11 cellular contexts compared by ENCODE assay signal in the genomic region with DNA sequence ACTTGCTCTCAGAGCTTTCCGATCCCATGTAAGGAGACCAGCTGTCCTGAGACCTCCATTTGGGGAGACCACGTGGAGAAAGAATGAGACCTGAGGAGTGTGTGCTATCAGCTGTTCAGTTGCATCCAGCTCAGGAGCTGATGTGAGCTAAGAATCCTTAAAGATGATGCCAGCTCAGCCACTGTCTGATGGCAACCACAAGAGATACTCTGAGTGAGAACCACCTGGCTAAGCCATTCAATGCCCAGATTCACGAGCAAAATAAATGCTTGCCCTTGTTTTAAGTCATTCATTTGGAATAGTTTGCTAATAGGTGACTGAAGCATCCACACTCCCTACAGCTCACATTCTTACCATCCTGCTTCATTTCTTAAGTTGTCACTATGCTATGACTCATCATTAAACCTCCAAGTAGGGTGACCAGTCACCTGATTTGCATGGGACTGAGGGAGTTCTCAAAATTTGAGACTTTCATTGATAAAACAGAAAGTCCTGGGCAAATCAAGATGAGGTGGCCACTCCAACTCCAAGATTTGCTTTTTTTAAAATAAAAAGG. TPM values are rescaled to one million over a fixed set of nuclear protein-coding genes. Genes with fewer than 3 reads are reported as not detected.
DNase-seq lines count a peak whose midpoint lies in the region; ATAC-seq and TF ChIP-seq lines count a peak whose summit lies in the region.
"Had no signal": no experiment of that assay in that cellular context is flagged by ENCODE, and none has a peak within 500 bp of the region (broad histone marks: within the 10 kb centered on the region; RNA-seq: fewer than 3 reads in every experiment).

No MANE protein-coding gene starts in this region.

- no peaks in the 10 kb centered on the region for H3K9me3 ChIP-seq in right cardiac atrium (ENCODE audit: control insufficient read depth, low read length)
- H3K9me3 ChIP-seq: left lung had no signal

- H3K4me1 Mint-ChIP-seq in nephron progenitor cell = no peaks in the 10 kb centered on the region

- H3K27ac ChIP-seq in right cardiac atrium (ENCODE audit: low read length) = no peak overlapping the region
- H3K27ac ChIP-seq: left lung had no signal

- no peaks in the 10 kb centered on the region for H3K27me3 ChIP-seq in right cardiac atrium (ENCODE audit: control insufficient read depth, insufficient read depth)
- H3K27me3 ChIP-seq: left lung had no signal

- H3K4me3 Mint-ChIP-seq in nephron progenitor cell = no peak overlapping the region
- H3K4me3 Mint-ChIP-seq: activated naive CD8-positive, alpha-beta T cell had no signal

- WGBS in right cardiac atrium = 89% methylated on average over 3 of the region's 3 CpGs

- in situ Hi-C loops in GM13976 (cut with MboI; ENCODE audit: low sequenced_read_pairs, unreplicated experiment) = no loop called here

- DNase-seq in GM13976 (ENCODE audit: low spot score) (peak; percentile 18), epithelial cell of esophagus (ENCODE audit: low read depth) (peak; percentile 42), right cardiac atrium (no peak), NCI-H526 treated with DMSO at 0.1 percent for 48 hours (lab: John Stamatoyannopoulos, UW) (no peak), NCI-H345 treated with DMSO at 0.1 percent for 48 hours (lab: John Stamatoyannopoulos, UW; ENCODE audit: unreplicated experiment) (no peak), nephron progenitor cell (no peak)
- DNase-seq: C1 segment of cervical spinal cord, left lung had no signal

- H3K4me1 ChIP-seq in right cardiac atrium (ENCODE audit: control insufficient read depth, insufficient read depth, low read length) = no peaks in the 10 kb centered on the region
- H3K4me1 ChIP-seq: left lung had no signal

- intact Hi-C loops in right cardiac atrium (cut with DNase I) = no loop called here

- TF ChIP-seq CTCF in GM13976 (IDR thresholded peaks at IDR 0.05; ENCODE audit: borderline replicate concordance, control extremely low read depth, extremely low read depth, insufficient read depth, missing control alignments) (no peak), epithelial cell of esophagus (IDR thresholded peaks at IDR 0.05; ENCODE audit: insufficient read depth, low read depth, low read length, missing control alignments) (no peak), nephron progenitor cell (IDR thresholded peaks at IDR 0.05) (no peak)

- no peaks in the 10 kb centered on the region for H3K36me3 Mint-ChIP-seq in nephron progenitor cell (ENCODE audit: low read depth)

- no peak overlapping the region for H3K4me3 ChIP-seq in epithelial cell of esophagus (ENCODE audit: low read length)
- H3K4me3 ChIP-seq in right cardiac atrium (ENCODE audit: low read length) = no peak overlapping the region
- H3K4me3 ChIP-seq: left lung had no signal

- no peak overlapping the region for H3K27ac Mint-ChIP-seq in nephron progenitor cell
- H3K27ac Mint-ChIP-seq: activated naive CD8-positive, alpha-beta T cell had no signal

- ATAC-seq in GM21526 (IDR thresholded peaks at IDR 0.05; ENCODE audit: low FRiP score, unreplicated experiment) (peak; percentile 53), HG03159 (IDR thresholded peaks at IDR 0.05; ENCODE audit: unreplicated experiment) (peak; percentile 42), right cardiac atrium (no peak)
- ATAC-seq: left lung had no signal

- peaks cover 6% of the 10 kb centered on the region for H3K9me3 Mint-ChIP-seq in nephron progenitor cell

- peaks cover 7% of the 10 kb centered on the region for H3K27me3 Mint-ChIP-seq in nephron progenitor cell (ENCODE audit: low read depth, poor library complexity)
- H3K27me3 Mint-ChIP-seq: activated naive CD8-positive, alpha-beta T cell had no signal

RNA-seq across cellular contexts. Expression of gene SPTSSB, which starts 56.4 kb away (rescaled TPM):
- total RNA-seq in right cardiac atrium = under 1 TPM in 2 of 4 donors, not detected in 2; 0.09 to 0.12 TPM
- polyA plus RNA-seq in right cardiac atrium = 0.45 TPM
- total RNA-seq: left lung had no signal

Comparison
In these comparisons a context has a peak if more than half of its experiments do, and no peak if none do; other contexts are left out.
1. DNase-seq: peak in GM13976 (single experiment) and epithelial cell of esophagus (single experiment); none in right cardiac atrium (0 of 3), NCI-H526 treated with DMSO at 0.1 percent for 48 hours (single experiment), NCI-H345 treated with DMSO at 0.1 percent for 48 hours (single experiment) and nephron progenitor cell (single experiment).
2. ATAC-seq: peak in GM21526 (single experiment) and HG03159 (single experiment); none in right cardiac atrium (0 of 2).